1 cellular context compared by ENCODE assay signal in genomic region chr19:13010038-13010991, GRCh38.
A peak's percentile ranks its signal among the peaks of the same experiment; 100 is the strongest.
TF ChIP-seq lines count a peak whose summit lies in the region.

No MANE protein-coding gene starts in this region.

TF ChIP-seq in neural cell, 6 proteins besides CTCF, POLR2A, EP300 and RAD21:
- TF ChIP-seq TAF1 (IDR thresholded peaks at IDR 0.05; ENCODE audit: low read depth) (no peak), REST (IDR thresholded peaks at IDR 0.05; ENCODE audit: borderline replicate concordance) (no peak), EZH2 (IDR thresholded peaks at IDR 0.05; ENCODE audit: borderline replicate concordance, insufficient read depth, low read length, poor library complexity, severe bottlenecking) (peak; percentile 59), SMC3 (conservative IDR thresholded peaks at IDR 0.05; ENCODE audit: poor library complexity) (no peak)
